ENCODE assay signal across 9 cellular contexts in the genomic region with DNA sequence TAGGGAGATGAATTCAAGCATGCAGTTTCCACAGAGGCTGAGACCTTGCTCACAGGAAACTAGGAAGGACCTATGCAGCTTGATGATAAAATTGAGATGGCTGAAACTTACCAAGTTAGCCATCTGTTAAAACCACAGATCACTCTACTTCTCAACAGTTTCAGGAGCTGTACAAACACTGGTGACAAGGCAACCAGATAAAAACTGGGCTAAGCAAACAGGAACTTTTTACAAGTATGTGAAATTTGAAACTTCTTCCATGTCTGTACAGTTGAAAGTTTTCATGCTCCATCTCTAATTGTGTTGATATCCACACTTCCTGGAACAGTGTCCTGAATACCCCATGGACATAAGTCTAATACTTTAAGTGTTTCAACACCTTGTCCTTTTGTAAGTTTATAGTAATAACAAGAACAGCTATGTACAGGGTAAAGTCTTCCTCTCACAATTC.
DNase-seq lines count a peak whose midpoint lies in the region; ATAC-seq and TF ChIP-seq lines count a peak whose summit lies in the region.
"Had no signal": no experiment of that assay in that cellular context is flagged by ENCODE, and none has a peak within 500 bp of the region (broad histone marks: within the 10 kb centered on the region; RNA-seq: fewer than 3 reads in every experiment).

No MANE protein-coding gene starts in this region.

- no peak for TF ChIP-seq CTCF in 22Rv1 (IDR thresholded peaks at IDR 0.05)
- TF ChIP-seq CTCF in GM13977 (IDR thresholded peaks at IDR 0.05; ENCODE audit: extremely low read depth, insufficient read depth, missing control alignments), result no peak
- no peak for TF ChIP-seq CTCF in foreskin keratinocyte (conservative IDR thresholded peaks at IDR 0.05)

- ATAC-seq in HG02759 (IDR thresholded peaks at IDR 0.05; ENCODE audit: unreplicated experiment) (peak; percentile 98), foreskin keratinocyte (peak; percentile 11)
- ATAC-seq: HCT116 had no signal

- no peaks in the 10 kb centered on the region for H3K4me1 ChIP-seq in foreskin keratinocyte

- H3K27ac ChIP-seq in 22Rv1 (peak overlapping the region; percentile 73), foreskin keratinocyte (no peak overlapping the region)

- H3K27me3 ChIP-seq in foreskin keratinocyte, result no peaks in the 10 kb centered on the region

- in situ Hi-C loops in GM13977 (cut with MboI; ENCODE audit: low pct_unique_long_range_greater_than_20kb, low sequenced_read_pairs, unreplicated experiment), result no loop called here

- peak; percentile 50 for DNase-seq in GM13977 (ENCODE audit: low spot score)
- DNase-seq in NCI-H69 (lab: John Stamatoyannopoulos, UW), result peak; percentile 8
- no peak for DNase-seq in foreskin keratinocyte
- no peak for DNase-seq in nucleus accumbens (lab: John Stamatoyannopoulos, UW)
- DNase-seq in stimulated activated CD4-positive, alpha-beta T cell treated with anti-CD3 and anti-CD28 coated beads, Interleukin-4, amount 100 ng/mL, for 1 hour, result no peak
- DNase-seq in NCI-H146 treated with DMSO at 0.1 percent for 48 hours (lab: John Stamatoyannopoulos, UW; ENCODE audit: unreplicated experiment), result no peak

Comparison
In these comparisons a context has a peak if more than half of its experiments do, and no peak if none do; other contexts are left out.
1. DNase-seq: peak in GM13977 (single experiment) and NCI-H69 (single experiment); none in foreskin keratinocyte (0 of 2), nucleus accumbens (0 of 56), stimulated activated CD4-positive, alpha-beta T cell treated with anti-CD3 and anti-CD28 coated beads, Interleukin-4, amount 100 ng/mL, for 1 hour (single experiment) and NCI-H146 treated with DMSO at 0.1 percent for 48 hours (single experiment).